In the genomic region with DNA sequence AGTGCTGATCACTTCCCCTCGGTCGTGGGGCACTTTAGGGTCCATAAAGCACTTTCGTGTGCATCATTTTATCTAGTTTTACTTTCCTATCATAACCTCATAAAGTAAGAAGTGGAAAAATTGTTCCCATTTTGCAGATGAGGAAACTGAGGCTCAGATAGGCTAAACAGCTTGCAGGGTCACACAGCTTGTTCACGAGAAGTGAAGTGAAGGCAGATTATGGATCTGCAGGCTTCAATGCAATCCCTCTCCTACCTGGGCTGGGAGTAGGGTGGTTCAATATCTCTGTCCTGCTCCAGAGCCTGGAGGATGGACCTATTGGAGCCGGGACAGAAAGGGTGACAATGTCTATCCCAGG, we compare ENCODE assay signal across 2 cellular contexts.
TF ChIP-seq lines count a peak whose summit lies in the region.

No MANE protein-coding gene starts in this region.

TF ChIP-seq in HEK293, 187 proteins besides CTCF, POLR2A, EP300 and RAD21:
- TF ChIP-seq, protein P1, sequence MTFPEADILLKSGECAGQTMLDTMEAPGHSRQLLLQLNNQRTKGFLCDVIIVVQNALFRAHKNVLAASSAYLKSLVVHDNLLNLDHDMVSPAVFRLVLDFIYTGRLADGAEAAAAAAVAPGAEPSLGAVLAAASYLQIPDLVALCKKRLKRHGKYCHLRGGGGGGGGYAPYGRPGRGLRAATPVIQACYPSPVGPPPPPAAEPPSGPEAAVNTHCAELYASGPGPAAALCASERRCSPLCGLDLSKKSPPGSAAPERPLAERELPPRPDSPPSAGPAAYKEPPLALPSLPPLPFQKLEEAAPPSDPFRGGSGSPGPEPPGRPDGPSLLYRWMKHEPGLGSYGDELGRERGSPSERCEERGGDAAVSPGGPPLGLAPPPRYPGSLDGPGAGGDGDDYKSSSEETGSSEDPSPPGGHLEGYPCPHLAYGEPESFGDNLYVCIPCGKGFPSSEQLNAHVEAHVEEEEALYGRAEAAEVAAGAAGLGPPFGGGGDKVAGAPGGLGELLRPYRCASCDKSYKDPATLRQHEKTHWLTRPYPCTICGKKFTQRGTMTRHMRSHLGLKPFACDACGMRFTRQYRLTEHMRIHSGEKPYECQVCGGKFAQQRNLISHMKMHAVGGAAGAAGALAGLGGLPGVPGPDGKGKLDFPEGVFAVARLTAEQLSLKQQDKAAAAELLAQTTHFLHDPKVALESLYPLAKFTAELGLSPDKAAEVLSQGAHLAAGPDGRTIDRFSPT (tag by site-specific recombination; IDR thresholded peaks at IDR 0.05), result peak; percentile 0; the same call in 1 of the 2 replicates
- TF ChIP-seq ZNF391 (tag by site-specific recombination; IDR thresholded peaks at IDR 0.05; ENCODE audit: borderline replicate concordance, low read depth) (no peak), ZNF747 (tag by site-specific recombination; IDR thresholded peaks at IDR 0.05) (no peak), PRDM1 (tag by site-specific recombination; IDR thresholded peaks at IDR 0.05) (no peak), ZFP37 (tag by site-specific recombination; IDR thresholded peaks at IDR 0.05) (no peak)

TF ChIP-seq in K562, 482 proteins besides CTCF, POLR2A, EP300 and RAD21:
- peak in 1 of 2 experiments; percentile 91; a peak in 2 of 4 replicates for TF ChIP-seq RCOR1 (IDR thresholded peaks at IDR 0.05; ENCODE audit: borderline replicate concordance in 1 of 2, low read depth in 2 of 2, low read length in 2 of 2)
- 0 out of 2 replicates have a peak, but pooled peaks have one; percentile 75 for TF ChIP-seq PTBP1 (IDR thresholded peaks at IDR 0.05; ENCODE audit: low read depth, low read length)
- TF ChIP-seq HDAC2 (IDR thresholded peaks at IDR 0.05), result peak; percentile 84
- TF ChIP-seq NCOA1 (IDR thresholded peaks at IDR 0.05; ENCODE audit: low read depth), result no peak
- TF ChIP-seq CREB1 (IDR thresholded peaks at IDR 0.05), result no peak
- TF ChIP-seq CREB1 (CRISPR knock-in tag; IDR thresholded peaks at IDR 0.05), result no peak
- TF ChIP-seq LCOR (CRISPR knock-in tag; IDR thresholded peaks at IDR 0.05), result no peak
- TF ChIP-seq CBX1 (IDR thresholded peaks at IDR 0.05; ENCODE audit: low read depth), result peak; percentile 75; the same call in 1 of the 2 replicates
- peak; percentile 85 for TF ChIP-seq CHD4 (IDR thresholded peaks at IDR 0.05; ENCODE audit: insufficient read depth, insufficient replicate concordance, low read depth, low read length, poor library complexity, severe bottlenecking)
- TF ChIP-seq ZNF239 (CRISPR knock-in tag; IDR thresholded peaks at IDR 0.05), result no peak
- no peak for TF ChIP-seq ZNF696 (CRISPR knock-in tag; conservative IDR thresholded peaks at IDR 0.05)
- peak; percentile 94 for TF ChIP-seq BCOR (IDR thresholded peaks at IDR 0.05)
- 0 out of 2 replicates have a peak, but pooled peaks have one; percentile 21 for TF ChIP-seq XRCC5 (IDR thresholded peaks at IDR 0.05; ENCODE audit: low read depth, low read length)
- TF ChIP-seq CBX3 (IDR thresholded peaks at IDR 0.05; ENCODE audit: borderline replicate concordance in 1 of 2, low read length in 2 of 2), result 0 out of 3 replicates have a peak, but pooled peaks of 1 of the 2 experiments have one; percentile 36
- peak in 1 of 2 experiments; percentile 90 for TF ChIP-seq KDM1A (IDR thresholded peaks at IDR 0.05)
- TF ChIP-seq, protein P2, sequence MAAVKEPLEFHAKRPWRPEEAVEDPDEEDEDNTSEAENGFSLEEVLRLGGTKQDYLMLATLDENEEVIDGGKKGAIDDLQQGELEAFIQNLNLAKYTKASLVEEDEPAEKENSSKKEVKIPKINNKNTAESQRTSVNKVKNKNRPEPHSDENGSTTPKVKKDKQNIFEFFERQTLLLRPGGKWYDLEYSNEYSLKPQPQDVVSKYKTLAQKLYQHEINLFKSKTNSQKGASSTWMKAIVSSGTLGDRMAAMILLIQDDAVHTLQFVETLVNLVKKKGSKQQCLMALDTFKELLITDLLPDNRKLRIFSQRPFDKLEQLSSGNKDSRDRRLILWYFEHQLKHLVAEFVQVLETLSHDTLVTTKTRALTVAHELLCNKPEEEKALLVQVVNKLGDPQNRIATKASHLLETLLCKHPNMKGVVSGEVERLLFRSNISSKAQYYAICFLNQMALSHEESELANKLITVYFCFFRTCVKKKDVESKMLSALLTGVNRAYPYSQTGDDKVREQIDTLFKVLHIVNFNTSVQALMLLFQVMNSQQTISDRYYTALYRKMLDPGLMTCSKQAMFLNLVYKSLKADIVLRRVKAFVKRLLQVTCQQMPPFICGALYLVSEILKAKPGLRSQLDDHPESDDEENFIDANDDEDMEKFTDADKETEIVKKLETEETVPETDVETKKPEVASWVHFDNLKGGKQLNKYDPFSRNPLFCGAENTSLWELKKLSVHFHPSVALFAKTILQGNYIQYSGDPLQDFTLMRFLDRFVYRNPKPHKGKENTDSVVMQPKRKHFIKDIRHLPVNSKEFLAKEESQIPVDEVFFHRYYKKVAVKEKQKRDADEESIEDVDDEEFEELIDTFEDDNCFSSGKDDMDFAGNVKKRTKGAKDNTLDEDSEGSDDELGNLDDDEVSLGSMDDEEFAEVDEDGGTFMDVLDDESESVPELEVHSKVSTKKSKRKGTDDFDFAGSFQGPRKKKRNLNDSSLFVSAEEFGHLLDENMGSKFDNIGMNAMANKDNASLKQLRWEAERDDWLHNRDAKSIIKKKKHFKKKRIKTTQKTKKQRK (IDR thresholded peaks at IDR 0.05; ENCODE audit: borderline replicate concordance, low read depth, low read length), result no peak
- TF ChIP-seq SMARCA5 (IDR thresholded peaks at IDR 0.05), result peak; percentile 89; the same call in 1 of the 2 replicates
- 0 out of 2 replicates have a peak, but pooled peaks have one; percentile 19 for TF ChIP-seq CXXC5 (CRISPR knock-in tag; IDR thresholded peaks at IDR 0.05)
- no peak for TF ChIP-seq TEAD4 (IDR thresholded peaks at IDR 0.05; ENCODE audit: low read length)
- TF ChIP-seq TEAD4 (CRISPR knock-in tag; IDR thresholded peaks at IDR 0.05; ENCODE audit: borderline replicate concordance), result no peak
- no peak for TF ChIP-seq HNRNPL (IDR thresholded peaks at IDR 0.05; ENCODE audit: low read depth, low read length)
- peak; percentile 36; the same call in 1 of the 2 replicates for TF ChIP-seq ESRRA (IDR thresholded peaks at IDR 0.05; ENCODE audit: borderline replicate concordance, low read depth)
- TF ChIP-seq MTA2 (IDR thresholded peaks at IDR 0.05; ENCODE audit: low read depth), result no peak
- no peak for TF ChIP-seq ZZZ3 (IDR thresholded peaks at IDR 0.05)
